In genomic region chr2:27960237-27960912, GRCh38 we compare ENCODE assay signal across 1 cellular context.
TF ChIP-seq lines count a peak whose summit lies in the region.

No MANE protein-coding gene starts in this region.

TF ChIP-seq in SK-N-SH, 30 proteins besides CTCF, POLR2A, EP300 and RAD21 (continued from another document):
- peak; percentile 59 for TF ChIP-seq REST (IDR thresholded peaks at IDR 0.05; ENCODE audit: low read depth, low read length)
- no peak for TF ChIP-seq EZH2phosphoT487 (IDR thresholded peaks at IDR 0.05; ENCODE audit: borderline replicate concordance, low read depth)
- TF ChIP-seq USF2 (IDR thresholded peaks at IDR 0.05; ENCODE audit: borderline replicate concordance, low read depth, low read length): no peak
- no peak for TF ChIP-seq MXI1 (IDR thresholded peaks at IDR 0.05; ENCODE audit: low read depth, low read length)
- TF ChIP-seq IRF3 (IDR thresholded peaks at IDR 0.05; ENCODE audit: low read depth, low read length): no peak
- peak; percentile 86 for TF ChIP-seq POLR2AphosphoS5 (IDR thresholded peaks at IDR 0.05; ENCODE audit: low read depth, low read length)
- peak; percentile 96 for TF ChIP-seq TCF12 (IDR thresholded peaks at IDR 0.05)
- TF ChIP-seq FOSL2 (IDR thresholded peaks at IDR 0.05; ENCODE audit: borderline replicate concordance, low read depth): peak; percentile 95
- TF ChIP-seq MAX (IDR thresholded peaks at IDR 0.05; ENCODE audit: low read depth): peak; percentile 69
- TF ChIP-seq PBX3 (IDR thresholded peaks at IDR 0.05): peak; percentile 94
- TF ChIP-seq YY1 (IDR thresholded peaks at IDR 0.05; ENCODE audit: low read depth): peak; percentile 27; the same call in 1 of the 2 replicates
- peak; percentile 85 for TF ChIP-seq FOXM1 (IDR thresholded peaks at IDR 0.05; ENCODE audit: low read depth)
- TF ChIP-seq JUND (IDR thresholded peaks at IDR 0.05): peak; percentile 95
- TF ChIP-seq RXRA (IDR thresholded peaks at IDR 0.05; ENCODE audit: borderline replicate concordance, low read depth): peak; percentile 80; the same call in 1 of the 2 replicates
- TF ChIP-seq CHD2 (IDR thresholded peaks at IDR 0.05; ENCODE audit: low read length, partially characterized antibody): no peak
- TF ChIP-seq GATA2 (CRISPR knock-in tag; IDR thresholded peaks at IDR 0.05): no peak
- peak; percentile 99 for TF ChIP-seq NFIC (IDR thresholded peaks at IDR 0.05; ENCODE audit: borderline replicate concordance)
- peak; percentile 86 for TF ChIP-seq ZBTB33 (IDR thresholded peaks at IDR 0.05; ENCODE audit: borderline replicate concordance, low read depth)
- peak; percentile 53; the same call in 1 of the 2 replicates for TF ChIP-seq SIN3A (IDR thresholded peaks at IDR 0.05; ENCODE audit: borderline replicate concordance, low read depth, low read length)
- TF ChIP-seq SMC3 (IDR thresholded peaks at IDR 0.05; ENCODE audit: low read depth, low read length): no peak
- peak; percentile 68; the same call in 1 of the 2 replicates for TF ChIP-seq TAF1 (IDR thresholded peaks at IDR 0.05; ENCODE audit: borderline replicate concordance, low read depth, low read length)
- TF ChIP-seq FOXJ3 (CRISPR knock-in tag; IDR thresholded peaks at IDR 0.05): no peak
- TF ChIP-seq GABPA (IDR thresholded peaks at IDR 0.05; ENCODE audit: low read depth): no peak
- TF ChIP-seq USF1 (IDR thresholded peaks at IDR 0.05; ENCODE audit: borderline replicate concordance, low read depth): no peak
- peak; percentile 28; the same call in 1 of the 2 replicates for TF ChIP-seq ELF1 (IDR thresholded peaks at IDR 0.05)
